Comparison of ENCODE assay signal across 1 cellular context in genomic region chr22:23536821-23537345, GRCh38.
A peak's percentile ranks its signal among the peaks of the same experiment; 100 is the strongest.
TF ChIP-seq lines count a peak whose summit lies in the region.

No MANE protein-coding gene starts in this region.

TF ChIP-seq in K562, 482 proteins besides CTCF, POLR2A, EP300 and RAD21:
- TF ChIP-seq BHLHE40 (IDR thresholded peaks at IDR 0.05; ENCODE audit: low read length), result no peak
- 0 out of 2 replicates have a peak, but pooled peaks have one; percentile 12 for TF ChIP-seq NFRKB (IDR thresholded peaks at IDR 0.05; ENCODE audit: low read depth)
